In the genomic region with DNA sequence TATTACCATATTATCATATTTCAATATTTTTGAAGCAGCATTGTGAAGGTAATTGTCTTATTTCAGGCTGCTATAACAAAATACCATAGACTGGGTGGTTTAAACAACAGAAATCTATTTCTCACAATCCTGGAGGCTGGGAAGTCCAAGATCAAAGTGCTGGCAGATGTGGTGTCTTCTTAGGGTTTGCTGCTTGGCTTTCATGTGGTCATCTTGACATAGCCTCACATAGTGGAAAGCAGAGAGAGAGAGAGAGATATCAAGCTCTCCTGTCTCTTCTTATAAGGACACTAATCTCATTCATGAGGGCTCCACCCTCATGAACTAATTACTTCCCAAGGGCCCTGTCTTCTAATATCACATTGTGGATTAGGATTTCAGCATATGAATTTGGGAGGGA, we compare ENCODE assay signal across 7 cellular contexts.
"Had no signal": no experiment of that assay in that cellular context is flagged by ENCODE, and none has a peak within 500 bp of the region (broad histone marks: within the 10 kb centered on the region; RNA-seq: fewer than 3 reads in every experiment).

No MANE protein-coding gene starts in this region.

- ATAC-seq: GM12878 had no signal

- FAIRE-seq: GM12878, GM12891, GM12892, GM18507, GM19239 had no signal

- DNase-seq: GDM1, GF-D8 had no signal

- H3K4me3 ChIP-seq: GM12878 had no signal
